Comparison of ENCODE assay signal across 5 cellular contexts in the genomic region with DNA sequence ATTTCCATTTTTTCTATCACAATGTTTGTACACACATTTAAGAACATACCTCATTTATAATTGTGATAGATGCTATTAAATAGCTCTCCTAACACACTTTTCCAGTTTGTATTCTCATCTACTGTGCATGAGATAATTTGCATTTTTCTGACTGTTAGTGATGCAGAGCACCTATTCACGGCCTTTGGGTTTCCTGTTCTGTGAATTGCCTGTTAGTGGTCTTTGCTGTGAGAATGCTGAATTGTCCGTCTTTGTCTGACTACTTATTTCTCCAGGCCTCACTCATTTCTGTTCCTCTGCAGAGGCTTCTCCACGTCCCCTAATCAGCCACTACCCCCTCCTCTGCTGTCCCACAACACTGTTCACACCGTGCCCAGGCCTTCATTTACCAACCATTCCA. TPM values are rescaled to one million over a fixed set of nuclear protein-coding genes. Genes with fewer than 3 reads are reported as not detected.
"Had no signal": no experiment of that assay in that cellular context is flagged by ENCODE, and none has a peak within 500 bp of the region (broad histone marks: within the 10 kb centered on the region; RNA-seq: fewer than 3 reads in every experiment).

No MANE protein-coding gene starts in this region.

RNA-seq across cellular contexts. Expression of gene PAX5, which starts 40.7 kb away (rescaled TPM):
- total RNA-seq: cardiac septum, dermis blood vessel endothelial cell, endothelial cell of umbilical vein, mesothelial cell of epicardium had no signal
- polyA plus RNA-seq: endothelial cell of umbilical vein, neural cell had no signal
